ENCODE assay signal across 8 cellular contexts in genomic region chr5:119435436-119436132, GRCh38. TPM values are rescaled to one million over a fixed set of nuclear protein-coding genes. Genes with fewer than 3 reads are reported as not detected.
DNase-seq lines count a peak whose midpoint lies in the region; ATAC-seq and TF ChIP-seq lines count a peak whose summit lies in the region.

No MANE protein-coding gene starts in this region.

- 46 to 58% (median 50%) methylated on average over 8 of the region's 8 CpGs for WGBS in heart left ventricle, 4 donors

- peak; percentile 80 for TF ChIP-seq CTCF in A673 (conservative IDR thresholded peaks at IDR 0.05; ENCODE audit: low read depth, low read length)
- peak; percentile 78 for TF ChIP-seq CTCF in RWPE2 (IDR thresholded peaks at IDR 0.05; ENCODE audit: poor library complexity, severe bottlenecking)
- TF ChIP-seq CTCF in heart left ventricle (IDR thresholded peaks at IDR 0.05), result peak in 11 of 12 donors; percentile 13 to 58 (median 32)

- no peak overlapping the region for H3K4me3 ChIP-seq in A673 (ENCODE audit: low read depth, low read length, poor library complexity, severe bottlenecking)
- H3K4me3 ChIP-seq in RWPE2 (ENCODE audit: severe bottlenecking), result no peak overlapping the region
- H3K4me3 ChIP-seq in heart left ventricle, result no peak overlapping the region

- POLR2A ChIA-PET in A673 (lab: Charles Lee; ENCODE audit: low non-redundant PET), result no interaction called here

- H3K27me3 ChIP-seq in A673 (replicated peaks; ENCODE audit: insufficient read depth, low read depth, low read length, poor library complexity) (no peaks in the 10 kb centered on the region), RWPE2 (ENCODE audit: insufficient read depth, poor library complexity, severe bottlenecking) (no peaks in the 10 kb centered on the region), heart left ventricle (peaks cover 0 to 6% (median 0%) of the 10 kb centered on the region in 9 donors)

- intact Hi-C loops in A673 (cut with micrococcal nuclease; ENCODE audit: unreplicated experiment) (no loop called here), heart left ventricle (cut with DNase I) (no loop called here)

- H3K9me3 ChIP-seq in A673 (ENCODE audit: low read depth, low read length, poor library complexity, severe bottlenecking), result no peaks in the 10 kb centered on the region
- H3K9me3 ChIP-seq in RWPE2 (ENCODE audit: severe bottlenecking), result no peaks in the 10 kb centered on the region
- peaks cover 0 to 12% (median 0%) of the 10 kb centered on the region in 12 donors for H3K9me3 ChIP-seq in heart left ventricle

- CTCF ChIA-PET in A673 (lab: Charles Lee), result interaction anchor here (0.6 to 0.8 kb wide), 3 partner anchors 17 to 414 kb away, joined by 3 to 4 read pairs (median 3); partner anchors contain the start of gene DMXL1

- H3K27ac ChIP-seq in A673 (ENCODE audit: low read depth, low read length, poor library complexity, severe bottlenecking) (no peak overlapping the region), RWPE2 (ENCODE audit: poor library complexity, severe bottlenecking) (no peak overlapping the region), heart left ventricle (no peak overlapping the region)

- no peak for TF ChIP-seq POLR2A in heart left ventricle (IDR thresholded peaks at IDR 0.05)

- peak; percentile 72 for DNase-seq in A673 (ENCODE audit: low spot score)
- DNase-seq in RWPE2 (ENCODE audit: low spot score), result no peak
- DNase-seq in activated gamma-delta T cell treated with Interleukin-2 at 50 U/mL for 16 hours, result peak; percentile 71
- peak; percentile 26 to 77 (median 52) for DNase-seq in heart left ventricle
- peak; percentile 48 to 56 (median 51) for DNase-seq in stimulated activated CD4-positive, alpha-beta T cell treated with anti-CD3 and anti-CD28 coated beads, Interleukin-12 subunit alpha, Interleukin-12 subunit beta, amount 100 ng/mL, for 48 hours (ENCODE audit: low read depth in 2 of 3, low spot score in 1 of 3)
- DNase-seq in hepatic stellate cell (ENCODE audit: low spot score), result no peak

- peak; percentile 98 for ATAC-seq in GM18868 (IDR thresholded peaks at IDR 0.05; ENCODE audit: unreplicated experiment)
- ATAC-seq in HG03066 (IDR thresholded peaks at IDR 0.05; ENCODE audit: low read depth, unreplicated experiment), result peak; percentile 86
- ATAC-seq in RWPE2 (ENCODE audit: low read depth), result peak; percentile 72
- peak in 2 of 4 donors; percentile 39 to 56 for ATAC-seq in heart left ventricle

- BruUV-seq in A673 (replicated peaks; lab: Mats Ljungman, UMichigan), result no TSS peak

- no peaks in the 10 kb centered on the region for H3K4me1 ChIP-seq in A673 (ENCODE audit: insufficient read depth, low read length, poor library complexity, severe bottlenecking)
- H3K4me1 ChIP-seq in RWPE2 (ENCODE audit: insufficient read depth, poor library complexity, severe bottlenecking), result no peaks in the 10 kb centered on the region
- peaks cover 0 to 20% (median 0%) of the 10 kb centered on the region in 12 donors for H3K4me1 ChIP-seq in heart left ventricle

- H3K36me3 ChIP-seq in A673 (ENCODE audit: insufficient read depth, low read length, poor library complexity, severe bottlenecking), result no peaks in the 10 kb centered on the region
- H3K36me3 ChIP-seq in RWPE2 (ENCODE audit: low read depth), result no peaks in the 10 kb centered on the region
- no peaks in the 10 kb centered on the region for H3K36me3 ChIP-seq in heart left ventricle

RNA-seq across cellular contexts. Expression of gene HSD17B4, which starts 16.7 kb away (rescaled TPM):
- 140 and 151 TPM in 2 replicates for total RNA-seq in A673 (2021)
- total RNA-seq in heart left ventricle, result 100 to 1,000 TPM; 156 to 277 (median 230) TPM
- 100 to 1,000 TPM; 112 to 194 TPM for polyA plus RNA-seq in heart left ventricle

Comparison
In these comparisons a context has a peak if more than half of its experiments do, and no peak if none do; other contexts are left out.
1. DNase-seq: peak in A673 (single experiment), activated gamma-delta T cell treated with Interleukin-2 at 50 U/mL for 16 hours (single experiment), heart left ventricle (5 of 5) and stimulated activated CD4-positive, alpha-beta T cell treated with anti-CD3 and anti-CD28 coated beads, Interleukin-12 subunit alpha, Interleukin-12 subunit beta, amount 100 ng/mL, for 48 hours (3 of 3); none in RWPE2 (single experiment) and hepatic stellate cell (single experiment).
2. Peak in every context shown above with its lines, with median percentiles within 50 percentile points of each other: CTCF ChIP-seq.